In the genomic region with DNA sequence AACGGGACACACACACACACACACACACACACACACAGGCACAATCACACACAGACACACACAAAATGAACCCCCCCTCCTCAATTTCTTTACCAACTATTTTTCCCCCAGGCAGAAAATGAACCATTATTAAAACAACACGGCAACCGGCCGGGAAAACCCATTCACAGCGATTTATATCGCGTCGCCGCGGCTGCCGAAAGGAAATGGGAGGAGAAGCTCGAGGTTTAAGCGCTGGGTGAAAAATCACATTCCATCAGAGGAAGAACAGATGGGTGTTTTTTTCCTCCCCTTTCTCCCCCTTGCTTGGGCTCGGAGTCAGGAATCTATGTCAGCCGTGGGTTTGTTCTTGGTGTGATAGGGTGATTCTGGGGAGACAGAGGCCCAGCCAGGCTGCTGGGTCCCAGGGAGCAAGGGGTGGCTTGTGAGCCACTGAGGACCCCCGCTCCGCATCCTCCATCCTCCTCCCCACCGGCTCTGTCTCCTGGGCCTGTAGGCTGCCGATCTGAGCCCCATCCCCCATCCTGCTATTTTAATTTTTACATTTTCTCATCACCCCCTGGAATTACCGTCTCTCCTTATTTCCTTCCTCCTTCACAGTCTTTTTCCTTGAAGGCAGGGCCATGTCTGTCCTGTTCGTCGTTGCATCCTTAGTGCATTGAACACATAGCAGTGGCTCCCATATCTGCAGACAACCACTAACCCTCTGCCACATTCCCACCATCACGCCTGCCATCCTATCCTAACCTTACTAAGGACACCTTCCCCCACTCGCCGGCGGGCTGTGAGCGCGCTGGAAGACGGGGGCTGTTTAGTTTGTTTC, we compare ENCODE assay signal across 8 cellular contexts.
DNase-seq lines count a peak whose midpoint lies in the region; ATAC-seq and TF ChIP-seq lines count a peak whose summit lies in the region.
"Not testable (repeated sequence)": the region's sequence is repeated elsewhere in the genome, so short reads cannot be mapped to it uniquely, and the experiment has no call there.

No MANE protein-coding gene starts in this region.

- peak; percentile 35 for DNase-seq in EL
- not testable (repeated sequence) for DNase-seq in HFFc6; activated naive CD8-positive, alpha-beta T cell treated with anti-CD3 and anti-CD28 coated beads for 36 hours; nephron progenitor cell; stimulated activated effector memory CD8-positive, alpha-beta T cell treated with anti-CD3 and anti-CD28 coated beads, Interleukin-12 subunit alpha, Interleukin-12 subunit beta, amount 100 ng/mL, for 72 hours (ENCODE audit: low spot score in 2 of 2)
- DNase-seq in cardiac fibroblast (ENCODE audit: low read depth in 2 of 2): peak; percentile 44 to 61
- DNase-seq in fibroblast of lung (ENCODE audit: low read depth in 2 of 2): peak; percentile 41 to 42
- DNase-seq in left kidney (ENCODE audit: low read depth, low spot score): peak; percentile 51

- not testable (repeated sequence) for H3K9ac ChIP-seq in fibroblast of lung (ENCODE audit: insufficient read depth, low read length)

- H3K27me3 Mint-ChIP-seq in HFFc6 (ENCODE audit: insufficient read depth): not testable (repeated sequence)
- peaks cover 34% of the 10 kb centered on the region for H3K27me3 Mint-ChIP-seq in activated naive CD8-positive, alpha-beta T cell treated with anti-CD3 and anti-CD28 coated beads for 36 hours
- H3K27me3 Mint-ChIP-seq in nephron progenitor cell (ENCODE audit: low read depth, poor library complexity): peaks cover 16% of the 10 kb centered on the region

- not testable (repeated sequence) for TF ChIP-seq CTCF in HFFc6 (IDR thresholded peaks at IDR 0.05); cardiac fibroblast (IDR thresholded peaks at IDR 0.05; ENCODE audit: low read depth, low read length); fibroblast of lung (conservative IDR thresholded peaks at IDR 0.05 in 1 of 2, IDR thresholded peaks at IDR 0.05 in 1 of 2; ENCODE audit: low read depth in 1 of 2, low read length in 2 of 2); nephron progenitor cell (IDR thresholded peaks at IDR 0.05)

- H3K79me2 ChIP-seq in fibroblast of lung (ENCODE audit: control insufficient read depth, insufficient read depth, low read length): not testable (repeated sequence)

- not testable (repeated sequence) for H3K9me3 Mint-ChIP-seq in HFFc6; activated naive CD8-positive, alpha-beta T cell treated with anti-CD3 and anti-CD28 coated beads for 36 hours; nephron progenitor cell; stimulated activated effector memory CD8-positive, alpha-beta T cell treated with anti-CD3 and anti-CD28 coated beads, Interleukin-12 subunit alpha, Interleukin-12 subunit beta, amount 100 ng/mL, for 72 hours

- not testable (repeated sequence) for H3K4me1 ChIP-seq in fibroblast of lung (ENCODE audit: control insufficient read depth, extremely low read depth, insufficient read depth, low read length)

- not testable (repeated sequence) for H3K9me3 ChIP-seq in fibroblast of lung (ENCODE audit: control insufficient read depth, insufficient read depth, low read depth, low read length)

- not testable (repeated sequence) for H3K36me3 ChIP-seq in fibroblast of lung (ENCODE audit: control insufficient read depth, insufficient read depth, low read length)

- H2AFZ ChIP-seq in fibroblast of lung (ENCODE audit: low read length): not testable (repeated sequence)

- H4K20me1 ChIP-seq in fibroblast of lung (ENCODE audit: control insufficient read depth, extremely low read depth, insufficient read depth, low read length): not testable (repeated sequence)

- H3K4me3 ChIP-seq in cardiac fibroblast (replicated peaks in 1 of 2; ENCODE audit: low read depth in 2 of 2, low read length in 2 of 2): peak overlapping the region in 1 of 2 donors; percentile 30
- not testable (repeated sequence) for H3K4me3 ChIP-seq in fibroblast of lung (replicated peaks in 1 of 4; ENCODE audit: control extremely low read depth in 1 of 4, insufficient read depth in 1 of 4, low read depth in 3 of 4, low read length in 4 of 4)

- H3K4me2 ChIP-seq in fibroblast of lung (ENCODE audit: extremely low read depth, insufficient read depth, low read length): not testable (repeated sequence)

- H3K4me3 Mint-ChIP-seq in HFFc6 (peak overlapping the region; percentile 39; the same call in 1 of the 2 replicates), nephron progenitor cell (peak overlapping the region; percentile 22)
- peak overlapping the region; percentile 25 for H3K4me3 Mint-ChIP-seq in activated naive CD8-positive, alpha-beta T cell treated with anti-CD3 and anti-CD28 coated beads for 36 hours
- not testable (repeated sequence) for H3K4me3 Mint-ChIP-seq in stimulated activated effector memory CD8-positive, alpha-beta T cell treated with anti-CD3 and anti-CD28 coated beads, Interleukin-12 subunit alpha, Interleukin-12 subunit beta, amount 100 ng/mL, for 72 hours

- H3K27me3 ChIP-seq in fibroblast of lung (ENCODE audit: control insufficient read depth, insufficient read depth, low read length): not testable (repeated sequence)

- H3K27ac ChIP-seq in fibroblast of lung (ENCODE audit: insufficient read depth, low read length): not testable (repeated sequence)

- peaks cover 15% of the 10 kb centered on the region for H3K4me1 Mint-ChIP-seq in HFFc6 (ENCODE audit: low read depth)
- H3K4me1 Mint-ChIP-seq in activated naive CD8-positive, alpha-beta T cell treated with anti-CD3 and anti-CD28 coated beads for 36 hours; stimulated activated effector memory CD8-positive, alpha-beta T cell treated with anti-CD3 and anti-CD28 coated beads, Interleukin-12 subunit alpha, Interleukin-12 subunit beta, amount 100 ng/mL, for 72 hours: not testable (repeated sequence)
- peaks cover 24% of the 10 kb centered on the region for H3K4me1 Mint-ChIP-seq in nephron progenitor cell

- H3K36me3 Mint-ChIP-seq in HFFc6 (ENCODE audit: low read depth); activated naive CD8-positive, alpha-beta T cell treated with anti-CD3 and anti-CD28 coated beads for 36 hours; nephron progenitor cell (ENCODE audit: low read depth); stimulated activated effector memory CD8-positive, alpha-beta T cell treated with anti-CD3 and anti-CD28 coated beads, Interleukin-12 subunit alpha, Interleukin-12 subunit beta, amount 100 ng/mL, for 72 hours: not testable (repeated sequence)

- ATAC-seq in stimulated activated effector memory CD8-positive, alpha-beta T cell treated with anti-CD3 and anti-CD28 coated beads, Interleukin-12 subunit alpha, Interleukin-12 subunit beta, amount 100 ng/mL, for 72 hours: not testable (repeated sequence)

- H3K27ac Mint-ChIP-seq in HFFc6; activated naive CD8-positive, alpha-beta T cell treated with anti-CD3 and anti-CD28 coated beads for 36 hours; nephron progenitor cell: not testable (repeated sequence)
- H3K27ac Mint-ChIP-seq in stimulated activated effector memory CD8-positive, alpha-beta T cell treated with anti-CD3 and anti-CD28 coated beads, Interleukin-12 subunit alpha, Interleukin-12 subunit beta, amount 100 ng/mL, for 72 hours: peak overlapping the region; percentile 27
